Comparison of ENCODE assay signal across 19 cellular contexts in genomic region chr4:185149392-185149791, GRCh38.
"Had no signal": no experiment of that assay in that cellular context is flagged by ENCODE, and none has a peak within 500 bp of the region (broad histone marks: within the 10 kb centered on the region; RNA-seq: fewer than 3 reads in every experiment).

No MANE protein-coding gene starts in this region.

- H3K4me1 ChIP-seq: foreskin keratinocyte, prostate gland, right lobe of liver had no signal

- DNase-seq: activated CD4-positive, alpha-beta T cell treated with anti-CD3 and anti-CD28 coated beads, Interleukin-2, amount 50 U/mL, for 4 hours; activated gamma-delta T cell treated with Interleukin-2 at 50 U/mL for 16 hours; amniotic stem cell; central memory CD4-positive, alpha-beta T cell; dorsolateral prefrontal cortex; endodermal cell; foreskin keratinocyte; left lung; right lobe of liver; stimulated activated CD4-positive, alpha-beta T cell treated with anti-CD3 and anti-CD28 coated beads, Interleukin-4, amount 100 ng/mL, for 24 hours; stimulated activated naive B cell treated with anti-CD40 and anti-IgM and Interleukin-4, amounts not matched to agents 10 μg/mL and 1 μg/mL and 100 μg/mL, for 72 hours; SW 1271; T-helper 2 cell; WERI-Rb-1 had no signal

- H3K36me3 ChIP-seq: prostate gland had no signal

- H3K4me2 ChIP-seq: smooth muscle cell had no signal

- H3K27me3 ChIP-seq: dorsolateral prefrontal cortex, foreskin keratinocyte, right lobe of liver had no signal

- H3K27ac ChIP-seq: dorsolateral prefrontal cortex, foreskin keratinocyte, left lung, prostate gland, right lobe of liver, WERI-Rb-1 had no signal

- ATAC-seq: foreskin keratinocyte; left lung; right lobe of liver; stimulated activated naive B cell treated with anti-CD40 and anti-IgM and Interleukin-4, amounts not matched to agents 10 μg/mL and 1 μg/mL and 100 μg/mL, for 72 hours had no signal

- H3K9me3 ChIP-seq: left lung, prostate gland, right lobe of liver had no signal

- H3K27me3 Mint-ChIP-seq: activated naive CD8-positive, alpha-beta T cell; stimulated activated naive B cell treated with anti-CD40 and anti-IgM and Interleukin-4, amounts not matched to agents 10 μg/mL and 1 μg/mL and 100 μg/mL, for 72 hours had no signal

- H3K4me3 Mint-ChIP-seq: activated naive CD8-positive, alpha-beta T cell; activated T-helper 1 cell treated with anti-CD3 and anti-CD28 coated beads, Interleukin-12 subunit alpha, Interleukin-12 subunit beta, Interleukin-2, Interleukin-4 antibody, amounts not matched to agents 30 ng/mL and 10 ng/mL and 1 ng/mL, durations not matched to agents 14 hours and 24 hours and 36 hours; endodermal cell; neural crest cell; stimulated activated naive B cell treated with anti-CD40 and anti-IgM and Interleukin-4, amounts not matched to agents 10 μg/mL and 1 μg/mL and 100 μg/mL, for 72 hours had no signal

- H3K9me3 Mint-ChIP-seq: activated T-helper 1 cell treated with anti-CD3 and anti-CD28 coated beads, Interleukin-12 subunit alpha, Interleukin-12 subunit beta, Interleukin-2, Interleukin-4 antibody, amounts not matched to agents 30 ng/mL and 10 ng/mL and 1 ng/mL, durations not matched to agents 14 hours and 24 hours and 36 hours; endodermal cell; neural crest cell; stimulated activated naive B cell treated with anti-CD40 and anti-IgM and Interleukin-4, amounts not matched to agents 10 μg/mL and 1 μg/mL and 100 μg/mL, for 72 hours had no signal

- H3K27ac Mint-ChIP-seq: activated naive CD8-positive, alpha-beta T cell; activated T-helper 1 cell treated with anti-CD3 and anti-CD28 coated beads, Interleukin-12 subunit alpha, Interleukin-12 subunit beta, Interleukin-2, Interleukin-4 antibody, amounts not matched to agents 30 ng/mL and 10 ng/mL and 1 ng/mL, durations not matched to agents 14 hours and 24 hours and 36 hours; endodermal cell; stimulated activated naive B cell treated with anti-CD40 and anti-IgM and Interleukin-4, amounts not matched to agents 10 μg/mL and 1 μg/mL and 100 μg/mL, for 72 hours had no signal

- H3K4me3 ChIP-seq: dorsolateral prefrontal cortex, left lung, prostate gland, right lobe of liver, smooth muscle cell had no signal
